Comparison of ENCODE assay signal across 8 cellular contexts in genomic region chrX:39491548-39492297, GRCh38.
DNase-seq lines count a peak whose midpoint lies in the region; ATAC-seq, FAIRE-seq and TF ChIP-seq lines count a peak whose summit lies in the region.

No MANE protein-coding gene starts in this region.

- ATAC-seq in activated CD8-positive, alpha-beta T cell treated with anti-CD3 and anti-CD28 coated beads for 36 hours = peak; percentile 98
- ATAC-seq in naive thymus-derived CD4-positive, alpha-beta T cell = peak; percentile 95
- no peak for ATAC-seq in GM19328 (IDR thresholded peaks at IDR 0.05; ENCODE audit: unreplicated experiment)

- no peaks in the 10 kb centered on the region for H3K36me3 ChIP-seq in naive thymus-derived CD4-positive, alpha-beta T cell (ENCODE audit: control insufficient read depth in 2 of 3, insufficient read depth in 3 of 3, low read length in 3 of 3)
- no peaks in the 10 kb centered on the region for H3K36me3 ChIP-seq in SJCRH30
- no peaks in the 10 kb centered on the region for H3K36me3 ChIP-seq in stomach

- H3K4me3 Mint-ChIP-seq in activated CD8-positive, alpha-beta T cell treated with anti-CD3 and anti-CD28 coated beads for 36 hours = peak overlapping the region; percentile 27
- peak overlapping the region; percentile 62 to 77 (median 68) for H3K4me3 Mint-ChIP-seq in naive thymus-derived CD4-positive, alpha-beta T cell

- no peak for TF ChIP-seq CTCF in activated CD8-positive, alpha-beta T cell treated with anti-CD3 and anti-CD28 coated beads for 36 hours (IDR thresholded peaks at IDR 0.05)
- no peak for TF ChIP-seq CTCF in stomach (IDR thresholded peaks at IDR 0.05)

- intact Hi-C loops in activated CD8-positive, alpha-beta T cell treated with anti-CD3 and anti-CD28 coated beads for 36 hours (cut with micrococcal nuclease) = no loop called here
- intact Hi-C loops in naive thymus-derived CD4-positive, alpha-beta T cell (cut with micrococcal nuclease) = loop anchor here in 1 of 2 donors (10.0 kb wide), 2 partner anchors 67 to 157 kb away; no protein-coding TSS in a partner anchor
- intact Hi-C loops in stomach (cut with DNase I; ENCODE audit: low total_unique reads) = no loop called here

- no peaks in the 10 kb centered on the region for H3K27me3 Mint-ChIP-seq in activated CD8-positive, alpha-beta T cell treated with anti-CD3 and anti-CD28 coated beads for 36 hours
- H3K27me3 Mint-ChIP-seq in naive thymus-derived CD4-positive, alpha-beta T cell = no peaks in the 10 kb centered on the region

- CTCF ChIA-PET in activated CD8-positive, alpha-beta T cell treated with anti-CD3 and anti-CD28 coated beads for 36 hours (lab: Charles Lee) = interaction anchor here (0.9 to 1.7 kb wide), 2 partner anchors 8 to 14 kb away, joined by 3 to 6 read pairs; no protein-coding TSS in a partner anchor
- CTCF ChIA-PET in naive thymus-derived CD4-positive, alpha-beta T cell (lab: Charles Lee) = no interaction called here

- H3K4me1 ChIP-seq in naive thymus-derived CD4-positive, alpha-beta T cell (ENCODE audit: control insufficient read depth in 2 of 2, insufficient read depth in 2 of 2, low read length in 2 of 2) = peaks cover 7 to 18% of the 10 kb centered on the region in 2 donors
- H3K4me1 ChIP-seq in SJCRH30 (no peaks in the 10 kb centered on the region), stomach (peaks cover 0 to 7% (median 0%) of the 10 kb centered on the region in 4 donors)

- peak overlapping the region; percentile 84 for H3K27ac Mint-ChIP-seq in activated CD8-positive, alpha-beta T cell treated with anti-CD3 and anti-CD28 coated beads for 36 hours
- peak overlapping the region in 8 of 9 donors; percentile 60 to 87 (median 77) for H3K27ac Mint-ChIP-seq in naive thymus-derived CD4-positive, alpha-beta T cell

- H3K9me3 ChIP-seq in naive thymus-derived CD4-positive, alpha-beta T cell (ENCODE audit: control insufficient read depth in 2 of 3, low read length in 3 of 3) = no peaks in the 10 kb centered on the region
- H3K9me3 ChIP-seq in SJCRH30 (replicated peaks) = no peaks in the 10 kb centered on the region
- H3K9me3 ChIP-seq in stomach = no peaks in the 10 kb centered on the region

- DNase-seq in GM19240 (ENCODE audit: insufficient read length, low spot score) (peak; percentile 26), KBM-7 (peak; percentile 88), urothelium cell line (ENCODE audit: low spot score) (no peak), SJCRH30 (no peak), stomach (no peak)
- DNase-seq in activated CD8-positive, alpha-beta T cell treated with anti-CD3 and anti-CD28 coated beads for 36 hours = peak; percentile 81
- peak in 8 of 9 donors; percentile 31 to 67 (median 50) for DNase-seq in naive thymus-derived CD4-positive, alpha-beta T cell

- no peak for TF ChIP-seq POLR2A in stomach (IDR thresholded peaks at IDR 0.05)

- POLR2A ChIA-PET in activated CD8-positive, alpha-beta T cell treated with anti-CD3 and anti-CD28 coated beads for 36 hours (lab: Charles Lee) = interaction anchor here (0.8 kb wide), 1 partner anchor 46 kb away, joined by 3 read pairs; no protein-coding TSS in a partner anchor
- POLR2A ChIA-PET in naive thymus-derived CD4-positive, alpha-beta T cell (lab: Charles Lee) = interaction anchor here (0.8 kb wide), 1 partner anchor 10 kb away, joined by 3 read pairs; no protein-coding TSS in a partner anchor

- peak overlapping the region; percentile 27 for H3K4me3 ChIP-seq in naive thymus-derived CD4-positive, alpha-beta T cell (ENCODE audit: low read length)
- H3K4me3 ChIP-seq in SJCRH30 = no peak overlapping the region
- H3K4me3 ChIP-seq in stomach = no peak overlapping the region

- peaks cover 48% of the 10 kb centered on the region for H3K4me1 Mint-ChIP-seq in activated CD8-positive, alpha-beta T cell treated with anti-CD3 and anti-CD28 coated beads for 36 hours (ENCODE audit: low read depth)
- H3K4me1 Mint-ChIP-seq in naive thymus-derived CD4-positive, alpha-beta T cell = peaks cover 11 to 40% (median 33%) of the 10 kb centered on the region in 7 donors

- in situ Hi-C loops in KBM-7 (cut with MboI; ENCODE audit: low pct_unique_long_range_greater_than_20kb, low sequenced_read_pairs) = no loop called here

- WGBS in stomach, 5 donors = 47 to 67% (median 62%) methylated on average over 8 to 10 of the region's 10 CpGs

- TF ChIP-seq EP300 in stomach (IDR thresholded peaks at IDR 0.05) = no peak

- H3K27ac ChIP-seq in naive thymus-derived CD4-positive, alpha-beta T cell (ENCODE audit: low read depth, low read length) = no peak overlapping the region
- no peak overlapping the region for H3K27ac ChIP-seq in SJCRH30
- H3K27ac ChIP-seq in stomach = peak overlapping the region in 1 of 5 donors; percentile 43

- H3K36me3 Mint-ChIP-seq in activated CD8-positive, alpha-beta T cell treated with anti-CD3 and anti-CD28 coated beads for 36 hours (ENCODE audit: low read depth) = peaks cover 2% of the 10 kb centered on the region
- peaks cover 0 to 8% (median 0%) of the 10 kb centered on the region in 5 donors for H3K36me3 Mint-ChIP-seq in naive thymus-derived CD4-positive, alpha-beta T cell

- no peaks in the 10 kb centered on the region for H3K27me3 ChIP-seq in naive thymus-derived CD4-positive, alpha-beta T cell (ENCODE audit: control insufficient read depth in 2 of 2, insufficient read depth in 2 of 2, low read length in 2 of 2)
- no peaks in the 10 kb centered on the region for H3K27me3 ChIP-seq in SJCRH30
- H3K27me3 ChIP-seq in stomach = peaks cover 0 to 4% (median 0%) of the 10 kb centered on the region in 3 donors

- no peak for FAIRE-seq in urothelium cell line (lab: Jason Lieb, UNC)

- no peaks in the 10 kb centered on the region for H3K9me3 Mint-ChIP-seq in activated CD8-positive, alpha-beta T cell treated with anti-CD3 and anti-CD28 coated beads for 36 hours
- H3K9me3 Mint-ChIP-seq in naive thymus-derived CD4-positive, alpha-beta T cell = peaks cover 0 to 2% (median 0%) of the 10 kb centered on the region in 11 donors

Comparison
In these comparisons a context has a peak if more than half of its experiments do, and no peak if none do; other contexts are left out.
1. DNase-seq: peak in GM19240 (single experiment), KBM-7 (single experiment), activated CD8-positive, alpha-beta T cell treated with anti-CD3 and anti-CD28 coated beads for 36 hours (single experiment) and naive thymus-derived CD4-positive, alpha-beta T cell (8 of 9); none in urothelium cell line (single experiment), SJCRH30 (0 of 2) and stomach (single experiment).